Comparison of ENCODE assay signal across 21 cellular contexts in the genomic region with DNA sequence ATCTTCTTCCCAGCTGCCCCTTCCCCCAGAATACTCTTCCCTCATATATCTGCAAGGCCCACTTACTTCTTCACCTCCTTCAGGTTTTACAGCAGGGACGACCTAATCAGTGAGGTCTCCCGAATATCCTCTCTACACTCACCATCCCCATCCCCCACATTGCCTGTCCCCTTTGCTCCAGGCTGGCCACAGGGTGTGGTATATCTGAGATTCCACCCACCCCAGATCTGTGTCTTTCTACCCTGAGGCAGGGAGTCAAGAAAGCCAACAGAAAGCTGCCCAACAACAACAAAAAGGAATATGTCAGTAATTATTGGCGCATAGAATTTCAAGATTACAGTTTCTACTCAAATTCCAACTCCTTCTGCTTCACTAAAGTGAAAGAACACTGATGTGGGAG. TPM values are rescaled to one million over a fixed set of nuclear protein-coding genes. Genes with fewer than 3 reads are reported as not detected.
"Had no signal": no experiment of that assay in that cellular context is flagged by ENCODE, and none has a peak within 500 bp of the region (broad histone marks: within the 10 kb centered on the region; RNA-seq: fewer than 3 reads in every experiment).

No MANE protein-coding gene starts in this region.

- H3K27me3 Mint-ChIP-seq: activated B cell treated with CpG ODN at 0.5 μM for 24 hours; natural killer cell treated with Interleukin-12 subunit alpha and Interleukin-12 subunit beta and Interleukin-15 and Interleukin-18, amount 100 ng/mL, for 72 hours had no signal

- FAIRE-seq: endometrium, pancreas had no signal

- H3K4me3 ChIP-seq: breast epithelium, dorsolateral prefrontal cortex, esophagus muscularis mucosa, lung, pancreas, SJCRH30, skin epidermis, tibial artery had no signal

- H3K9me3 Mint-ChIP-seq: activated B cell treated with CpG ODN at 0.5 μM for 24 hours; activated CD4-positive, alpha-beta T cell treated with anti-CD3 and anti-CD28 coated beads, Interleukin-2, amount 10 ng/mL, durations not matched to agents 24 days and 14 days; activated T-helper 2 cell treated with anti-CD3 and anti-CD28 coated beads, Interferon-gamma antibody, Interleukin-2, Interleukin-4, amounts not matched to agents 10 μg/mL and 5 μg/mL and 100 μg/mL, durations not matched to agents 14 hours and 24 hours and 36 hours; natural killer cell treated with Interleukin-12 subunit alpha and Interleukin-12 subunit beta and Interleukin-15 and Interleukin-18, amount 100 ng/mL, for 72 hours; stimulated activated effector memory CD8-positive, alpha-beta T cell treated with anti-CD3 and anti-CD28 coated beads, Interleukin-12 subunit alpha, Interleukin-12 subunit beta, amount 100 ng/mL, for 72 hours had no signal

- H3K36me3 Mint-ChIP-seq: natural killer cell treated with Interleukin-12 subunit alpha and Interleukin-12 subunit beta and Interleukin-15 and Interleukin-18, amount 100 ng/mL, for 72 hours; stimulated activated effector memory CD8-positive, alpha-beta T cell treated with anti-CD3 and anti-CD28 coated beads, Interleukin-12 subunit alpha, Interleukin-12 subunit beta, amount 100 ng/mL, for 72 hours had no signal

- ATAC-seq: left colon; natural killer cell treated with Interleukin-12 subunit alpha and Interleukin-12 subunit beta and Interleukin-15 and Interleukin-18, amount 100 ng/mL, for 72 hours; pancreas; stimulated activated effector memory CD8-positive, alpha-beta T cell treated with anti-CD3 and anti-CD28 coated beads, Interleukin-12 subunit alpha, Interleukin-12 subunit beta, amount 100 ng/mL, for 72 hours had no signal

- H3K4me1 ChIP-seq: breast epithelium, pancreas had no signal

- H3K4me3 Mint-ChIP-seq: activated B cell treated with CpG ODN at 0.5 μM for 24 hours; activated CD4-positive, alpha-beta T cell treated with anti-CD3 and anti-CD28 coated beads, Interleukin-2, amount 10 ng/mL, durations not matched to agents 24 days and 14 days; natural killer cell treated with Interleukin-12 subunit alpha and Interleukin-12 subunit beta and Interleukin-15 and Interleukin-18, amount 100 ng/mL, for 72 hours; stimulated activated effector memory CD8-positive, alpha-beta T cell treated with anti-CD3 and anti-CD28 coated beads, Interleukin-12 subunit alpha, Interleukin-12 subunit beta, amount 100 ng/mL, for 72 hours had no signal

- H3K27ac Mint-ChIP-seq: activated B cell treated with CpG ODN at 0.5 μM for 24 hours; activated CD4-positive, alpha-beta T cell treated with anti-CD3 and anti-CD28 coated beads, Interleukin-2, amount 10 ng/mL, durations not matched to agents 24 days and 14 days; activated T-helper 2 cell treated with anti-CD3 and anti-CD28 coated beads, Interferon-gamma antibody, Interleukin-2, Interleukin-4, amounts not matched to agents 10 μg/mL and 5 μg/mL and 100 μg/mL, durations not matched to agents 14 hours and 24 hours and 36 hours; natural killer cell treated with Interleukin-12 subunit alpha and Interleukin-12 subunit beta and Interleukin-15 and Interleukin-18, amount 100 ng/mL, for 72 hours; stimulated activated effector memory CD8-positive, alpha-beta T cell treated with anti-CD3 and anti-CD28 coated beads, Interleukin-12 subunit alpha, Interleukin-12 subunit beta, amount 100 ng/mL, for 72 hours had no signal

- H3K9me3 ChIP-seq: breast epithelium, esophagus muscularis mucosa, pancreas, SJCRH30, tibial artery had no signal

- DNase-seq: activated B cell treated with CpG ODN at 0.5 μM for 24 hours; activated CD4-positive, alpha-beta T cell treated with anti-CD3 and anti-CD28 coated beads, Interleukin-2, amount 10 ng/mL, durations not matched to agents 24 days and 14 days; activated CD8-positive, alpha-beta memory T cell treated with anti-CD3 and anti-CD28 coated beads for 24 hours; activated naive CD4-positive, alpha-beta T cell treated with anti-CD3 and anti-CD28 coated beads, Interleukin-2, amount 50 U/mL, for 16 hours; dorsolateral prefrontal cortex; foreskin melanocyte; head of caudate nucleus; left colon; pancreas; SJCRH30; T-helper 9 cell had no signal

- H3K27me3 ChIP-seq: breast epithelium, dorsolateral prefrontal cortex, esophagus muscularis mucosa, pancreas, SJCRH30, tibial artery had no signal

- H3K27ac ChIP-seq: breast epithelium, dorsolateral prefrontal cortex, esophagus muscularis mucosa, pancreas, SJCRH30, skin epidermis, tibial artery had no signal

- H3K36me3 ChIP-seq: breast epithelium, esophagus muscularis mucosa, pancreas, SJCRH30, tibial artery had no signal

RNA-seq across cellular contexts. Expression of gene OPRD1, which starts 30.0 kb away (rescaled TPM):
- total RNA-seq: activated B cell treated with CpG ODN at 0.5 μM for 24 hours; activated T-helper 2 cell treated with anti-CD3 and anti-CD28 coated beads, Interferon-gamma antibody, Interleukin-2, Interleukin-4, amounts not matched to agents 10 μg/mL and 5 μg/mL and 100 μg/mL, durations not matched to agents 14 hours and 24 hours and 36 hours; breast epithelium; mucosa of gallbladder; natural killer cell treated with Interleukin-12 subunit alpha and Interleukin-12 subunit beta and Interleukin-15 and Interleukin-18, amount 100 ng/mL, for 72 hours had no signal
